ENCODE assay signal across 2 cellular contexts in genomic region chr12:123237646-123238329, GRCh38.
TF ChIP-seq lines count a peak whose summit lies in the region.

No MANE protein-coding gene starts in this region.

TF ChIP-seq in A549, 52 proteins besides CTCF, POLR2A, EP300 and RAD21:
- TF ChIP-seq REST (IDR thresholded peaks at IDR 0.05) (no peak), SMC3 (IDR thresholded peaks at IDR 0.05) (peak; percentile 78), EHMT2 (IDR thresholded peaks at IDR 0.05; ENCODE audit: low read depth) (no peak), CBX8 (IDR thresholded peaks at IDR 0.05) (no peak), ZSCAN20 (CRISPR knock-in tag; IDR thresholded peaks at IDR 0.05) (no peak)

TF ChIP-seq in endothelial cell of umbilical vein, 7 proteins besides CTCF, POLR2A, EP300 and RAD21:
- TF ChIP-seq MAX (IDR thresholded peaks at IDR 0.05; ENCODE audit: insufficient read depth, insufficient read length): no peak
- TF ChIP-seq POLR2AphosphoS5 (IDR thresholded peaks at IDR 0.05; ENCODE audit: insufficient read depth, low read depth, low read length): no peak
- no peak for TF ChIP-seq JUN (IDR thresholded peaks at IDR 0.05; ENCODE audit: borderline replicate concordance, insufficient read depth, insufficient read length, low read depth)
- no peak for TF ChIP-seq FOS (IDR thresholded peaks at IDR 0.05; ENCODE audit: borderline replicate concordance, insufficient read depth, low read length)
- TF ChIP-seq EZH2 (IDR thresholded peaks at IDR 0.05; ENCODE audit: borderline replicate concordance, low read depth, low read length, severe bottlenecking): no peak
- TF ChIP-seq GATA2 (IDR thresholded peaks at IDR 0.05; ENCODE audit: insufficient read depth, insufficient read length, low read depth, low read length): no peak
- TF ChIP-seq MYC (IDR thresholded peaks at IDR 0.05; ENCODE audit: low read depth, low read length): no peak
